ENCODE assay signal across 1 cellular context in the genomic region with DNA sequence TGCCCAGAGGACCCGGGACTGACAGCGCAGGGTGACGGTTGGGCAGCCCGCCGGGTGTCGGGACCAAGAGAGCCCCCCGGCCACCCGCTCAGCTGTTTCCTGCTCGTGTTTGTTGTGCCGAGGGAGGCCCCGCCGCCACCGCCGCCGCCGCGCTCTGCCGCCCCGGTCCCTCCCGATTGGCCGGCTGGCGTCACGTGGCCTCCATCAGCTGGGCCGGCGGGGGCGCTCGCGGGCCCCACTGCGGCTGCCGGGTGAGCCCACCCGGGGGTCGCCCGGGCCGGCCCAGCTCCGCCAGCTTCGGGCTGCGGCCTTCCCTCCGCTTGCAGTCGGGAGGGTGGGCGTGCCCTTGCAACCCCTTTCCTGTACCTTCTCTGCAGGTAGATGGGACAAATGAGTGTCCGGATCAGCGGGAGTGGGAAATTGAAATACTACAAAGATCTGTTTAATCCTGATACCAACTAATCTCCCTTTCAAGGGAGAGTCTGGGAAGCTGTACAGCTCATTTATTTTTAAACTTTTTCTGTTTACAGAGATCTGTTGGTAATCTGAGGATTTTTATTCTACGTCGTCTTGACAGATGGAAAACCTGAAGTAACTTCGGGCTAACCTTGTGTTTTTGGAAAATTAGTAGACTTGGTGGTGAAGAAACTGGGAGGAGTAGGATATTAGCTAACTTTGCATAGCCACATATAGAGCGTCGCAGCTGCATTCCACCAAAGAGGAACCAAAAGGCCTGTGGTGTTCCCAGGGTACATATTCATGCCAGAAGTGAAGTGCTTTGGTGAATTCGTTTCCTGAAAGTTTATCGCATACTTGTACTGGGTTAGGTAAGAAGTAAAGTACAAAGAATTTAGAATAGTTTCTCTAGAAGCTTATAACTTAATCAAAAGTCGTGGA.
TF ChIP-seq lines count a peak whose summit lies in the region.

No MANE protein-coding gene starts in this region.

TF ChIP-seq in HEK293, 187 proteins besides CTCF, POLR2A, EP300 and RAD21 (continued from another document and continues in another):
- no peak for TF ChIP-seq ZNF518A (tag by site-specific recombination; conservative IDR thresholded peaks at IDR 0.05; ENCODE audit: low read depth)
- TF ChIP-seq ZNF248 (tag by site-specific recombination; IDR thresholded peaks at IDR 0.05) = no peak
- no peak for TF ChIP-seq ZNF530 (tag by site-specific recombination; IDR thresholded peaks at IDR 0.05; ENCODE audit: low read depth)
- TF ChIP-seq, protein P1, sequence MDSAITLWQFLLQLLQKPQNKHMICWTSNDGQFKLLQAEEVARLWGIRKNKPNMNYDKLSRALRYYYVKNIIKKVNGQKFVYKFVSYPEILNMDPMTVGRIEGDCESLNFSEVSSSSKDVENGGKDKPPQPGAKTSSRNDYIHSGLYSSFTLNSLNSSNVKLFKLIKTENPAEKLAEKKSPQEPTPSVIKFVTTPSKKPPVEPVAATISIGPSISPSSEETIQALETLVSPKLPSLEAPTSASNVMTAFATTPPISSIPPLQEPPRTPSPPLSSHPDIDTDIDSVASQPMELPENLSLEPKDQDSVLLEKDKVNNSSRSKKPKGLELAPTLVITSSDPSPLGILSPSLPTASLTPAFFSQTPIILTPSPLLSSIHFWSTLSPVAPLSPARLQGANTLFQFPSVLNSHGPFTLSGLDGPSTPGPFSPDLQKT (IDR thresholded peaks at IDR 0.05; ENCODE audit: borderline replicate concordance, low read depth, low read length) = no peak
- TF ChIP-seq ZNF585B (tag by site-specific recombination; IDR thresholded peaks at IDR 0.05) = no peak
- no peak for TF ChIP-seq GFI1B (tag by site-specific recombination; IDR thresholded peaks at IDR 0.05)
- TF ChIP-seq ZBTB20 (tag by site-specific recombination; IDR thresholded peaks at IDR 0.05) = no peak
- peak; percentile 21 for TF ChIP-seq ZBTB26 (tag by site-specific recombination; optimal IDR thresholded peaks at IDR 0.05)
- peak; percentile 55; the same call in 1 of the 2 replicates for TF ChIP-seq GLIS2 (tag by site-specific recombination; IDR thresholded peaks at IDR 0.05)
- TF ChIP-seq KLF17 (tag by site-specific recombination; IDR thresholded peaks at IDR 0.05) = no peak
- TF ChIP-seq ZNF423 (tag by site-specific recombination; IDR thresholded peaks at IDR 0.05) = no peak
- no peak for TF ChIP-seq ZNF2 (tag by site-specific recombination; IDR thresholded peaks at IDR 0.05)
- TF ChIP-seq ZSCAN30 (tag by site-specific recombination; IDR thresholded peaks at IDR 0.05) = 0 out of 2 replicates have a peak, but pooled peaks have one; percentile 5
- TF ChIP-seq ZNF837 (tag by site-specific recombination; IDR thresholded peaks at IDR 0.05) = no peak
- TF ChIP-seq ZNF114 (tag by site-specific recombination; IDR thresholded peaks at IDR 0.05) = no peak
- TF ChIP-seq ZNF10 (tag by site-specific recombination; IDR thresholded peaks at IDR 0.05) = no peak
- TF ChIP-seq SETDB1 (IDR thresholded peaks at IDR 0.05; ENCODE audit: insufficient read length, low read length) = no peak
- no peak for TF ChIP-seq HOXD13 (CRISPR knock-in tag; IDR thresholded peaks at IDR 0.05; ENCODE audit: borderline replicate concordance)
- TF ChIP-seq, protein P2, sequence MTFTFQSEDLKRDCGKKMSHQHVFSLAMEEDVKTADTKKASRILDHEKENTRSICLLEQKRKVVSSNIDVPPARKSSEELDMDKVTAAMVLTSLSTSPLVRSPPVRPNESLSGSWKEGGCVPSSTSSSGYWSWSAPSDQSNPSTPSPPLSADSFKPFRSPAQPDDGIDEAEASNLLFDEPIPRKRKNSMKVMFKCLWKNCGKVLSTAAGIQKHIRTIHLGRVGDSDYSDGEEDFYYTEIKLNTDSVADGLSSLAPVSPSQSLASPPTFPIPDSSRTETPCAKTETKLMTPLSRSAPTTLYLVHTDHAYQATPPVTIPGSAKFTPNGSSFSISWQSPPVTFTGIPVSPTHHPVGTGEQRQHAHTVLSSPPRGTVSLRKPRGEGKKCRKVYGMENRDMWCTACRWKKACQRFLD (tag by site-specific recombination; IDR thresholded peaks at IDR 0.05) = no peak
- TF ChIP-seq ZNF791 (tag by site-specific recombination; IDR thresholded peaks at IDR 0.05) = no peak
- no peak for TF ChIP-seq PRDM6 (tag by site-specific recombination; IDR thresholded peaks at IDR 0.05)
- no peak for TF ChIP-seq ZSCAN23 (tag by site-specific recombination; IDR thresholded peaks at IDR 0.05)
- no peak for TF ChIP-seq ZNF302 (tag by site-specific recombination; IDR thresholded peaks at IDR 0.05; ENCODE audit: low read depth)
- no peak for TF ChIP-seq FEZF1 (tag by site-specific recombination; IDR thresholded peaks at IDR 0.05)
- no peak for TF ChIP-seq ZBTB10 (tag by site-specific recombination; IDR thresholded peaks at IDR 0.05)
- TF ChIP-seq AEBP2 (tag by site-specific recombination; IDR thresholded peaks at IDR 0.05; ENCODE audit: borderline replicate concordance) = no peak
- TF ChIP-seq ZNF341 (tag by site-specific recombination; IDR thresholded peaks at IDR 0.05; ENCODE audit: low read depth) = no peak
- TF ChIP-seq ZNF626 (tag by site-specific recombination; IDR thresholded peaks at IDR 0.05) = no peak
- TF ChIP-seq ZNF433 (tag by site-specific recombination; IDR thresholded peaks at IDR 0.05; ENCODE audit: low read depth) = no peak
- TF ChIP-seq ZNF214 (tag by site-specific recombination; IDR thresholded peaks at IDR 0.05; ENCODE audit: borderline replicate concordance) = no peak
- TF ChIP-seq EGR2 (tag by site-specific recombination; IDR thresholded peaks at IDR 0.05; ENCODE audit: low read depth) = no peak
- no peak for TF ChIP-seq ZNF555 (tag by site-specific recombination; conservative IDR thresholded peaks at IDR 0.05)
- no peak for TF ChIP-seq KLF16 (tag by site-specific recombination; IDR thresholded peaks at IDR 0.05)
- no peak for TF ChIP-seq ZNF514 (tag by site-specific recombination; IDR thresholded peaks at IDR 0.05)
- no peak for TF ChIP-seq ZBTB1 (tag by site-specific recombination; IDR thresholded peaks at IDR 0.05)
- TF ChIP-seq, protein P3, sequence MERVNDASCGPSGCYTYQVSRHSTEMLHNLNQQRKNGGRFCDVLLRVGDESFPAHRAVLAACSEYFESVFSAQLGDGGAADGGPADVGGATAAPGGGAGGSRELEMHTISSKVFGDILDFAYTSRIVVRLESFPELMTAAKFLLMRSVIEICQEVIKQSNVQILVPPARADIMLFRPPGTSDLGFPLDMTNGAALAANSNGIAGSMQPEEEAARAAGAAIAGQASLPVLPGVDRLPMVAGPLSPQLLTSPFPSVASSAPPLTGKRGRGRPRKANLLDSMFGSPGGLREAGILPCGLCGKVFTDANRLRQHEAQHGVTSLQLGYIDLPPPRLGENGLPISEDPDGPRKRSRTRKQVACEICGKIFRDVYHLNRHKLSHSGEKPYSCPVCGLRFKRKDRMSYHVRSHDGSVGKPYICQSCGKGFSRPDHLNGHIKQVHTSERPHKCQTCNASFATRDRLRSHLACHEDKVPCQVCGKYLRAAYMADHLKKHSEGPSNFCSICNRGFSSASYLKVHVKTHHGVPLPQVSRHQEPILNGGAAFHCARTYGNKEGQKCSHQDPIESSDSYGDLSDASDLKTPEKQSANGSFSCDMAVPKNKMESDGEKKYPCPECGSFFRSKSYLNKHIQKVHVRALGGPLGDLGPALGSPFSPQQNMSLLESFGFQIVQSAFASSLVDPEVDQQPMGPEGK (tag by site-specific recombination; IDR thresholded peaks at IDR 0.05) = peak; percentile 15; the same call in 1 of the 2 replicates
- no peak for TF ChIP-seq ZNF426 (tag by site-specific recombination; IDR thresholded peaks at IDR 0.05)
